Comparison of ENCODE assay signal across 22 cellular contexts in the genomic region with DNA sequence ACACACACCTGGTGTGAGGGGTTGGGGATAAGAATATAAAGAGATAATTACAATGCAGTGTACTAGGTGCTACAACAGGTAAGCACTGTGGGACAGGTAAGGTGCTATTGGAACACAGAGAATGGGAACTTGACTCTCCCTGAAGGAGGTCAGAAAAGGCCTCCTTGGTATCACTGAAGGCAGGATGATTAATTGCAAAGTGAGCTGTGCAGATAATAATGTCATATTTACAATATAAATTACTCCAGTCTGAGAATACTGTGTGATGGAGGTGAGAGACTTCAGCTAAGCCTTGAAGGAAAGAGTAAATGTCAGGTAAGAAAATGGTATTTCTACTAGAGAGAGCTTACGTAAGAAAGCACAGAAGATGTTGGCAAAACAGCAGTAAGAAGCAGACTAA.
DNase-seq lines count a peak whose midpoint lies in the region; FAIRE-seq and TF ChIP-seq lines count a peak whose summit lies in the region.
"Had no signal": no experiment of that assay in that cellular context is flagged by ENCODE, and none has a peak within 500 bp of the region (broad histone marks: within the 10 kb centered on the region; RNA-seq: fewer than 3 reads in every experiment).

No MANE protein-coding gene starts in this region.

- peaks cover 3% of the 10 kb centered on the region for H3K4me1 ChIP-seq in astrocyte (ENCODE audit: insufficient read depth, low read length)
- peaks cover 7% of the 10 kb centered on the region for H3K4me1 ChIP-seq in ovary (ENCODE audit: insufficient read depth)
- H3K4me1 ChIP-seq: BE2C had no signal

- H3K27me3 ChIP-seq in astrocyte (ENCODE audit: insufficient read depth, low read length), result no peaks in the 10 kb centered on the region
- no peaks in the 10 kb centered on the region for H3K27me3 ChIP-seq in ovary
- H3K27me3 ChIP-seq: BE2C, BLaER1 had no signal

- no peak overlapping the region for H2AFZ ChIP-seq in astrocyte (ENCODE audit: low read depth, low read length)

- FAIRE-seq in astrocyte (lab: Jason Lieb, UNC), result no peak
- FAIRE-seq: A204.1, GM12878, GM19239 had no signal

- no peaks in the 10 kb centered on the region for H4K20me1 ChIP-seq in astrocyte (ENCODE audit: insufficient read depth, low read length)
- H4K20me1 ChIP-seq: BLaER1 had no signal

- H3K36me3 ChIP-seq in astrocyte (ENCODE audit: insufficient read depth, low read length), result peaks cover 2% of the 10 kb centered on the region
- no peaks in the 10 kb centered on the region for H3K36me3 ChIP-seq in ovary
- H3K36me3 ChIP-seq: BE2C had no signal

- H3K4me2 ChIP-seq in astrocyte (ENCODE audit: low read length), result no peak overlapping the region
- H3K4me2 ChIP-seq: BLaER1 had no signal

- H3K9me3 Mint-ChIP-seq in astrocyte (ENCODE audit: unreplicated experiment) (peaks cover 4% of the 10 kb centered on the region), endothelial cell (ENCODE audit: unreplicated experiment) (no peaks in the 10 kb centered on the region)

- H3K9ac ChIP-seq in astrocyte (ENCODE audit: low read length), result no peak overlapping the region
- H3K9ac ChIP-seq: BLaER1 had no signal

- 98 to 100% (median 100%) methylated on average over 1 of the region's 1 CpG for WGBS in ovary, 3 donors

- intact Hi-C loops in ovary (cut with DNase I), result no loop called here

- H3K4me3 ChIP-seq in astrocyte (ENCODE audit: insufficient read depth, low read depth, low read length) (no peak overlapping the region), ovary (no peak overlapping the region)
- H3K4me3 ChIP-seq: BLaER1, GM12878 had no signal

- no peaks in the 10 kb centered on the region for H3K79me2 ChIP-seq in astrocyte (ENCODE audit: insufficient read depth, low read length)

- H3K27ac Mint-ChIP-seq in astrocyte (ENCODE audit: unreplicated experiment) (peak overlapping the region; percentile 27), endothelial cell (ENCODE audit: unreplicated experiment) (peak overlapping the region; percentile 13)
- H3K27ac Mint-ChIP-seq: CD8-positive, alpha-beta T cell had no signal

- H3K4me1 Mint-ChIP-seq in astrocyte (ENCODE audit: low read depth, unreplicated experiment), result peaks cover 14% of the 10 kb centered on the region
- peaks cover 40% of the 10 kb centered on the region for H3K4me1 Mint-ChIP-seq in endothelial cell (ENCODE audit: unreplicated experiment)

- H3K27ac ChIP-seq in astrocyte (ENCODE audit: low read depth, low read length), result no peak overlapping the region
- no peak overlapping the region for H3K27ac ChIP-seq in ovary
- H3K27ac ChIP-seq: BLaER1 had no signal

- H3K36me3 Mint-ChIP-seq in astrocyte (ENCODE audit: low read depth, unreplicated experiment), result peaks cover 10% of the 10 kb centered on the region
- H3K36me3 Mint-ChIP-seq in endothelial cell (ENCODE audit: low read depth, unreplicated experiment), result peaks cover 15% of the 10 kb centered on the region

- DNase-seq in astrocyte (ENCODE audit: low read depth) (no peak), endothelial cell (ENCODE audit: low spot score) (no peak), UCSD-AML1 (lab: John Stamatoyannopoulos, UW; ENCODE audit: unreplicated experiment) (no peak), ovary (no peak), SW 1271 (lab: John Stamatoyannopoulos, UW) (no peak)
- DNase-seq: 8988T; ACHN; BE2C; C1 segment of cervical spinal cord; CD4-positive, alpha-beta T cell; CD8-positive, alpha-beta T cell; DMS 273 treated with DMSO at 0.1 percent for 48 hours; DMS153; DMS53; DMS79; DND-41; EL; GDM1 had no signal

- no peak for TF ChIP-seq POLR2A in ovary (IDR thresholded peaks at IDR 0.05)

- TF ChIP-seq EP300 in ovary (IDR thresholded peaks at IDR 0.05), result no peak

- H3K9me3 ChIP-seq in astrocyte (ENCODE audit: insufficient read depth, low read depth, low read length) (no peaks in the 10 kb centered on the region), ovary (no peaks in the 10 kb centered on the region)
- H3K9me3 ChIP-seq: BE2C, BLaER1 had no signal

- H3K27me3 Mint-ChIP-seq in astrocyte (ENCODE audit: low read depth, unreplicated experiment) (no peaks in the 10 kb centered on the region), endothelial cell (ENCODE audit: unreplicated experiment) (no peaks in the 10 kb centered on the region)
- H3K27me3 Mint-ChIP-seq: CD4-positive, alpha-beta T cell had no signal

- TF ChIP-seq CTCF in astrocyte (IDR thresholded peaks at IDR 0.05; ENCODE audit: insufficient read depth, low read depth, low read length) (no peak), endothelial cell (IDR thresholded peaks at IDR 0.05; ENCODE audit: unreplicated experiment) (no peak), ovary (IDR thresholded peaks at IDR 0.05) (no peak)

- H3K4me3 Mint-ChIP-seq in astrocyte (ENCODE audit: unreplicated experiment), result no peak overlapping the region
- no peak overlapping the region for H3K4me3 Mint-ChIP-seq in endothelial cell (ENCODE audit: unreplicated experiment)
- H3K4me3 Mint-ChIP-seq: CD4-positive, alpha-beta T cell; CD8-positive, alpha-beta T cell had no signal
